26 cellular contexts compared by ENCODE assay signal in genomic region chr11:77783023-77783422, GRCh38.
"Had no signal": no experiment of that assay in that cellular context is flagged by ENCODE, and none has a peak within 500 bp of the region (broad histone marks: within the 10 kb centered on the region; RNA-seq: fewer than 3 reads in every experiment).

No MANE protein-coding gene starts in this region.

- DNase-seq: activated CD4-positive, alpha-beta T cell treated with anti-CD3 and anti-CD28 coated beads for 4 hours; activated CD4-positive, alpha-beta T cell treated with anti-CD3 and anti-CD28 coated beads, Interleukin-2, amount 50 U/mL, for 48 hours; activated CD4-positive, CD25-positive, alpha-beta regulatory T cell; activated CD8-positive, alpha-beta memory T cell treated with anti-CD3 and anti-CD28 coated beads, Interleukin-2, amount 50 U/mL, for 48 hours; activated naive CD4-positive, alpha-beta T cell; activated T-cell treated with anti-CD3 and anti-CD28 coated beads, Interleukin-2, amount 50 U/mL, for 4 hours; colonic mucosa; dorsolateral prefrontal cortex; heart left ventricle; islet precursor cell; left colon; mesenchymal stem cell; natural killer cell; retina; sigmoid colon; stimulated activated CD4-positive, alpha-beta T cell treated with anti-CD3 and anti-CD28 coated beads, Interleukin-2, amount 100 ng/mL, for 48 hours; stimulated activated naive CD4-positive, alpha-beta T cell treated with Interleukin-2 at 50 U/mL for 16 hours; T1000 had no signal

- H3K9me3 ChIP-seq: breast epithelium, colonic mucosa, heart left ventricle, sigmoid colon, thoracic aorta, vagina had no signal

- H3K27me3 ChIP-seq: breast epithelium, colonic mucosa, dorsolateral prefrontal cortex, heart left ventricle, sigmoid colon, vagina had no signal

- H3K27ac Mint-ChIP-seq: activated naive CD8-positive, alpha-beta T cell; activated T-helper 2 cell treated with anti-CD3 and anti-CD28 coated beads, Interferon-gamma antibody, Interleukin-2, Interleukin-4, amounts not matched to agents 10 μg/mL and 5 μg/mL and 100 μg/mL, durations not matched to agents 14 hours and 24 hours and 36 hours; natural killer cell; progenitor cell of endocrine pancreas; type B pancreatic cell had no signal

- H3K36me3 Mint-ChIP-seq: natural killer cell, type B pancreatic cell had no signal

- H3K9me3 Mint-ChIP-seq: activated T-cell treated with anti-CD3 and anti-CD28 coated beads, Interleukin-2, amount 50 U/mL, for 4 hours; activated T-helper 2 cell treated with anti-CD3 and anti-CD28 coated beads, Interferon-gamma antibody, Interleukin-2, Interleukin-4, amounts not matched to agents 10 μg/mL and 5 μg/mL and 100 μg/mL, durations not matched to agents 14 hours and 24 hours and 36 hours; natural killer cell had no signal

- H3K27me3 Mint-ChIP-seq: activated naive CD8-positive, alpha-beta T cell; progenitor cell of endocrine pancreas; type B pancreatic cell had no signal

- H3K4me3 Mint-ChIP-seq: activated naive CD8-positive, alpha-beta T cell; activated T-cell treated with anti-CD3 and anti-CD28 coated beads, Interleukin-2, amount 50 U/mL, for 4 hours; natural killer cell; type B pancreatic cell had no signal

- H3K36me3 ChIP-seq: breast epithelium, colonic mucosa, heart left ventricle, sigmoid colon, thoracic aorta, vagina had no signal

- H3K4me3 ChIP-seq: breast epithelium, colonic mucosa, dorsolateral prefrontal cortex, heart left ventricle, sigmoid colon, thoracic aorta, vagina had no signal

- H3K4me1 ChIP-seq: breast epithelium, colonic mucosa, vagina had no signal

- ATAC-seq: activated T-cell treated with anti-CD3 and anti-CD28 coated beads, Interleukin-2, amount 50 U/mL, for 4 hours; heart left ventricle; left colon; natural killer cell had no signal

- H3K27ac ChIP-seq: breast epithelium, colonic mucosa, dorsolateral prefrontal cortex, epithelial cell of prostate, heart left ventricle, sigmoid colon, thoracic aorta, vagina had no signal
